ENCODE assay signal across 8 cellular contexts in the genomic region with DNA sequence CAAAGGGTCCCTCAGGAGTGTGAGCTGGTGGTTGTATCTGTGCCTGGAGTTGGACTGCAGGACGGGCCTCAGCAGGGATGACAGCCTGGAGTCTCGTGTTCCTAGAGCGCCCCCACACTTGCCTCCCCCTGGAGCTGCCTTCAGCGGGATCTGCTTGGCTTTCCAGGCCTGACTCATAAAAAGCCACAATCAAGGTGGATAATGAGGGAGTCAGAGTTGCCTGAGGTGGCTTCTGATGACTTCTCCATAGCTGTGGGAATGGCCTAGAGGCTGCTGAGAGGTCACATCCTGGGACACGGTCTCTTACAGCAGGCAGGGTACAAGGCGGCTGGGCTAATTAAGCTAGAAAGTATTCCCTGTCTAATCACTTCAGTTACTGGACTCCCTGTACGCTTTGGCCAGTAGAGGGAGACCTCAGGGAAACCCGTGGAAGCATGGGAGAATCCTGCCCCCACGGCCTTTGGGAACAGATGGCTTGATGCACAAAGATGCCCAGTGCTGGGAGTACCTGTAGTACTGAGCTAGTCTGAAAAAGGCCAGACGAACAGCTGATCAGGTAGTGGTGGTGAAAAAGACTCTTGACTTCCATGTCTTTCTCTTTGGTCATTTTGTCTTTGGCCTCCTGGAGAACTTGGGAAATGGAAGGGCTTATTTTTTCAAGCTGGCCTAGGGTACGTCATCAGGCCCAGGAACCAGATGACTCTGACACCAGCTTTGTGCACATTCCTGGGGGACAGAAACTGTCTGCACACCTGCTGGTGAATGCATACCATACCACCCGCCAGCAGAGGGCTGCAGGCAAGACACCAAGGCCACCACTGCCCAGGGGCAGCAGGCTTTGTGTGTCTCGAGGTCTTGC. TPM values are rescaled to one million over a fixed set of nuclear protein-coding genes. Genes with fewer than 3 reads are reported as not detected.
DNase-seq lines count a peak whose midpoint lies in the region; ATAC-seq and TF ChIP-seq lines count a peak whose summit lies in the region.

No MANE protein-coding gene starts in this region.

- no peak for TF ChIP-seq EP300 in Ishikawa (IDR thresholded peaks at IDR 0.05; ENCODE audit: borderline replicate concordance)
- TF ChIP-seq EP300 in sigmoid colon (IDR thresholded peaks at IDR 0.05), result no peak

- H3K27ac ChIP-seq in sigmoid colon, result no peak overlapping the region

- WGBS in sigmoid colon, 2 donors, result 49 to 74% methylated on average over 13 of the region's 13 CpGs

- intact Hi-C loops in sigmoid colon (cut with DNase I), result no loop called here

- H3K27me3 ChIP-seq in sigmoid colon, result no peaks in the 10 kb centered on the region

- ATAC-seq in GM21390 (IDR thresholded peaks at IDR 0.05; ENCODE audit: unreplicated experiment), result no peak
- ATAC-seq in GM19467 (IDR thresholded peaks at IDR 0.05; ENCODE audit: unreplicated experiment), result no peak

- H3K4me1 ChIP-seq in sigmoid colon, result no peaks in the 10 kb centered on the region

- peak in 1 of 4 experiments; percentile 21 for TF ChIP-seq CTCF in sigmoid colon (IDR thresholded peaks at IDR 0.05)

- H3K36me3 ChIP-seq in sigmoid colon, result no peaks in the 10 kb centered on the region

- no peak for TF ChIP-seq POLR2A in sigmoid colon (IDR thresholded peaks at IDR 0.05)

- H3K4me3 ChIP-seq in sigmoid colon, result no peak overlapping the region

- H3K9me3 ChIP-seq in sigmoid colon, result no peaks in the 10 kb centered on the region

- peak; percentile 33 for DNase-seq in stimulated activated CD4-positive, alpha-beta T cell treated with anti-CD3 and anti-CD28 coated beads, Interleukin-15, amount 100 ng/mL, for 24 hours
- DNase-seq in stimulated activated CD4-positive, alpha-beta T cell treated with anti-CD3 and anti-CD28 coated beads, Interleukin-4, amount 100 ng/mL, for 24 hours, result no peak
- peak; percentile 29 for DNase-seq in amniotic epithelial cell (ENCODE audit: low read depth)
- peak; percentile 59 for DNase-seq in kidney tubule cell (ENCODE audit: low spot score)
- no peak for DNase-seq in sigmoid colon

- peak; percentile 34; the same call in 1 of the 2 replicates for TF ChIP-seq RAD21 in Ishikawa (IDR thresholded peaks at IDR 0.05; ENCODE audit: low read depth)

TF ChIP-seq in Ishikawa, 13 proteins besides CTCF, POLR2A, EP300 and RAD21:
- TF ChIP-seq EGR1 (IDR thresholded peaks at IDR 0.05) (no peak), TEAD4 (IDR thresholded peaks at IDR 0.05) (peak; percentile 52; the same call in 1 of the 2 replicates)

RNA-seq across cellular contexts. Expression of gene FRRS1L, which starts 16.1 kb away (rescaled TPM):
- 1 to 10 TPM; 2.3 to 4.5 (median 3.3) TPM for total RNA-seq in sigmoid colon
- under 1 TPM in 2 of 3 donors, not detected in 1; 0.23 to 0.61 TPM for polyA plus RNA-seq in sigmoid colon

Comparison
In these comparisons a context has a peak if more than half of its experiments do, and no peak if none do; other contexts are left out.
1. DNase-seq: peak in stimulated activated CD4-positive, alpha-beta T cell treated with anti-CD3 and anti-CD28 coated beads, Interleukin-15, amount 100 ng/mL, for 24 hours (single experiment), amniotic epithelial cell (single experiment) and kidney tubule cell (single experiment); none in stimulated activated CD4-positive, alpha-beta T cell treated with anti-CD3 and anti-CD28 coated beads, Interleukin-4, amount 100 ng/mL, for 24 hours (single experiment) and sigmoid colon (single experiment).